ENCODE assay signal across 23 cellular contexts in genomic region chr19:5287066-5287465, GRCh38. TPM values are rescaled to one million over a fixed set of nuclear protein-coding genes. Genes with fewer than 3 reads are reported as not detected.
DNase-seq lines count a peak whose midpoint lies in the region; ATAC-seq and TF ChIP-seq lines count a peak whose summit lies in the region.
"Had no signal": no experiment of that assay in that cellular context is flagged by ENCODE, and none has a peak within 500 bp of the region (broad histone marks: within the 10 kb centered on the region; RNA-seq: fewer than 3 reads in every experiment).

No MANE protein-coding gene starts in this region.

- H3K27me3 ChIP-seq in PC-9 (ENCODE audit: insufficient read depth, low read depth) (no peaks in the 10 kb centered on the region), esophagus muscularis mucosa (no peaks in the 10 kb centered on the region), tibial nerve (no peaks in the 10 kb centered on the region), prostate gland (replicated peaks; ENCODE audit: insufficient read depth) (no peaks in the 10 kb centered on the region)
- H3K27me3 ChIP-seq: adrenal gland, gastrocnemius medialis, right atrium auricular region had no signal

- TF ChIP-seq EP300 in esophagus muscularis mucosa (IDR thresholded peaks at IDR 0.05) (no peak), tibial nerve (IDR thresholded peaks at IDR 0.05) (no peak)

- H3K27ac ChIP-seq in PC-9, result no peak overlapping the region
- H3K27ac ChIP-seq in esophagus muscularis mucosa (replicated peaks in 1 of 4), result peak overlapping the region in 3 of 4 donors; percentile 19 to 51 (median 44)
- peak overlapping the region; percentile 20 to 96 (median 75) for H3K27ac ChIP-seq in tibial nerve
- H3K27ac ChIP-seq in prostate gland, result no peak overlapping the region

- H3K4me2 ChIP-seq in PC-9, result peak overlapping the region; percentile 28; the same call in 1 of the 2 replicates

- peaks cover 11% of the 10 kb centered on the region for H3K27me3 Mint-ChIP-seq in activated CD8-positive, alpha-beta T cell treated with anti-CD3 and anti-CD28 coated beads for 36 hours
- peaks cover 7% of the 10 kb centered on the region for H3K27me3 Mint-ChIP-seq in activated CD8-positive, alpha-beta T cell treated with anti-CD3 and anti-CD28 coated beads, Interleukin-2, amount 10 ng/mL, durations not matched to agents 7 days and 5 days (ENCODE audit: low read depth)
- peaks cover 11 to 44% of the 10 kb centered on the region in 2 donors for H3K27me3 Mint-ChIP-seq in T-cell

- H3K4me3 Mint-ChIP-seq in activated CD8-positive, alpha-beta T cell treated with anti-CD3 and anti-CD28 coated beads for 36 hours, result no peak overlapping the region
- no peak overlapping the region for H3K4me3 Mint-ChIP-seq in activated CD8-positive, alpha-beta T cell treated with anti-CD3 and anti-CD28 coated beads, Interleukin-2, amount 10 ng/mL, durations not matched to agents 7 days and 5 days
- H3K4me3 Mint-ChIP-seq in T-cell, result no peak overlapping the region
- H3K4me3 Mint-ChIP-seq: CD8-positive, alpha-beta T cell; central memory CD8-positive, alpha-beta T cell had no signal

- H3K36me3 Mint-ChIP-seq in activated CD8-positive, alpha-beta T cell treated with anti-CD3 and anti-CD28 coated beads for 36 hours (ENCODE audit: low read depth), result peaks cover 2% of the 10 kb centered on the region
- no peaks in the 10 kb centered on the region for H3K36me3 Mint-ChIP-seq in activated CD8-positive, alpha-beta T cell treated with anti-CD3 and anti-CD28 coated beads, Interleukin-2, amount 10 ng/mL, durations not matched to agents 7 days and 5 days (ENCODE audit: low read depth)
- no peaks in the 10 kb centered on the region for H3K36me3 Mint-ChIP-seq in T-cell
- H3K36me3 Mint-ChIP-seq: CD8-positive, alpha-beta T cell had no signal

- H3K9me2 ChIP-seq in PC-9 (ENCODE audit: insufficient read depth), result no peaks in the 10 kb centered on the region

- no peak overlapping the region for H3K27ac Mint-ChIP-seq in activated CD8-positive, alpha-beta T cell treated with anti-CD3 and anti-CD28 coated beads for 36 hours
- no peak overlapping the region for H3K27ac Mint-ChIP-seq in activated CD8-positive, alpha-beta T cell treated with anti-CD3 and anti-CD28 coated beads, Interleukin-2, amount 10 ng/mL, durations not matched to agents 7 days and 5 days
- no peak overlapping the region for H3K27ac Mint-ChIP-seq in T-cell
- H3K27ac Mint-ChIP-seq: CD8-positive, alpha-beta T cell; nephron had no signal

- H3K4me3 ChIP-seq in PC-9 (no peak overlapping the region), esophagus muscularis mucosa (no peak overlapping the region), tibial nerve (peak overlapping the region in 1 of 4 donors; percentile 15), prostate gland (no peak overlapping the region)
- H3K4me3 ChIP-seq: adrenal gland, gastrocnemius medialis, lung, right atrium auricular region, transverse colon had no signal

- H3K4me1 Mint-ChIP-seq in activated CD8-positive, alpha-beta T cell treated with anti-CD3 and anti-CD28 coated beads for 36 hours (ENCODE audit: low read depth), result peaks cover 9% of the 10 kb centered on the region
- no peaks in the 10 kb centered on the region for H3K4me1 Mint-ChIP-seq in activated CD8-positive, alpha-beta T cell treated with anti-CD3 and anti-CD28 coated beads, Interleukin-2, amount 10 ng/mL, durations not matched to agents 7 days and 5 days (ENCODE audit: low read depth)
- peaks cover 10 to 13% (median 11%) of the 10 kb centered on the region in 3 donors for H3K4me1 Mint-ChIP-seq in T-cell

- no peak for DNase-seq in activated CD8-positive, alpha-beta T cell treated with anti-CD3 and anti-CD28 coated beads for 36 hours
- no peak for DNase-seq in activated CD8-positive, alpha-beta T cell treated with anti-CD3 and anti-CD28 coated beads, Interleukin-2, amount 10 ng/mL, durations not matched to agents 7 days and 5 days
- no peak for DNase-seq in PC-9
- no peak for DNase-seq in esophagus muscularis mucosa (ENCODE audit: extremely low spot score)
- DNase-seq in tibial nerve (ENCODE audit: low spot score in 2 of 2), result no peak
- no peak for DNase-seq in T-cell
- DNase-seq in prostate gland (ENCODE audit: low spot score), result no peak
- DNase-seq in C1 segment of cervical spinal cord (lab: John Stamatoyannopoulos, UW), result no peak
- DNase-seq: 8988T; activated CD4-positive, alpha-beta T cell treated with anti-CD3 and anti-CD28 coated beads, Interleukin-2, amount 50 U/mL, for 4 hours; adrenal gland; CD8-positive, alpha-beta T cell; EL; gastrocnemius medialis; NCI-H1436; NCI-H2227 treated with DMSO at 0.1 percent for 48 hours; SIG-M5; T1000 had no signal

- CTCF ChIA-PET in activated CD8-positive, alpha-beta T cell treated with anti-CD3 and anti-CD28 coated beads for 36 hours (lab: Charles Lee), result no interaction called here
- CTCF ChIA-PET in activated CD8-positive, alpha-beta T cell treated with anti-CD3 and anti-CD28 coated beads, Interleukin-2, amount 10 ng/mL, durations not matched to agents 7 days and 5 days (lab: Charles Lee), result no interaction called here
- CTCF ChIA-PET in PC-9 (lab: Charles Lee) (no interaction called here), T-cell (lab: Charles Lee) (no interaction called here)

- H4K20me1 ChIP-seq in PC-9 (ENCODE audit: insufficient read depth), result no peaks in the 10 kb centered on the region; the same call in 1 of the 2 replicates

- H3K79me2 ChIP-seq in PC-9 (ENCODE audit: low read depth), result peaks cover 2% of the 10 kb centered on the region; the same call in 1 of the 2 replicates

- no TSS peak for BruUV-seq in PC-9 (replicated peaks; lab: Mats Ljungman, UMichigan)

- intact Hi-C loops in activated CD8-positive, alpha-beta T cell treated with anti-CD3 and anti-CD28 coated beads for 36 hours (cut with micrococcal nuclease), result no loop called here
- intact Hi-C loops in PC-9 (cut with micrococcal nuclease; ENCODE audit: unreplicated experiment), result loop anchor here (10.0 kb wide), 1 partner anchor 288 kb away; no protein-coding TSS in a partner anchor
- intact Hi-C loops in esophagus muscularis mucosa (cut with DNase I), result no loop called here
- intact Hi-C loops in prostate gland (cut with DNase I), result no loop called here

- WGBS in esophagus muscularis mucosa, result 92% methylated on average over 5 of the region's 5 CpGs
- WGBS in tibial nerve, 2 donors, result 51 to 53% methylated on average over 5 of the region's 5 CpGs
- 81% methylated on average over 5 of the region's 5 CpGs for WGBS in prostate gland

- POLR2A ChIA-PET in activated CD8-positive, alpha-beta T cell treated with anti-CD3 and anti-CD28 coated beads for 36 hours (lab: Charles Lee), result no interaction called here
- POLR2A ChIA-PET in activated CD8-positive, alpha-beta T cell treated with anti-CD3 and anti-CD28 coated beads, Interleukin-2, amount 10 ng/mL, durations not matched to agents 7 days and 5 days (lab: Charles Lee), result interaction anchor here (0.6 kb wide), 1 partner anchor 42 kb away, joined by 4 read pairs; no protein-coding TSS in a partner anchor
- POLR2A ChIA-PET in PC-9 (lab: Charles Lee; ENCODE audit: unreplicated experiment), result no interaction called here
- POLR2A ChIA-PET in T-cell (lab: Charles Lee), result no interaction called here

- H3K36me3 ChIP-seq in PC-9 (ENCODE audit: low read depth), result no peaks in the 10 kb centered on the region
- peaks cover 9 to 27% (median 21%) of the 10 kb centered on the region in 4 donors for H3K36me3 ChIP-seq in esophagus muscularis mucosa
- H3K36me3 ChIP-seq in tibial nerve, result peaks cover 0 to 21% (median 5%) of the 10 kb centered on the region in 3 donors
- peaks cover 0 to 3% of the 10 kb centered on the region in 2 donors for H3K36me3 ChIP-seq in prostate gland
- H3K36me3 ChIP-seq: transverse colon had no signal

- peak; percentile 27 for ATAC-seq in activated CD8-positive, alpha-beta T cell treated with anti-CD3 and anti-CD28 coated beads for 36 hours
- no peak for ATAC-seq in activated CD8-positive, alpha-beta T cell treated with anti-CD3 and anti-CD28 coated beads, Interleukin-2, amount 10 ng/mL, durations not matched to agents 7 days and 5 days
- ATAC-seq in T-cell (replicated peaks in 1 of 4), result no peak
- ATAC-seq: CD8-positive, alpha-beta T cell; gastrocnemius medialis had no signal

- TF ChIP-seq POLR2A in esophagus muscularis mucosa (IDR thresholded peaks at IDR 0.05; ENCODE audit: low read depth), result no peak
- TF ChIP-seq POLR2A in tibial nerve (IDR thresholded peaks at IDR 0.05), result no peak
- TF ChIP-seq POLR2A in prostate gland (IDR thresholded peaks at IDR 0.05), result no peak

- no peak for TF ChIP-seq CTCF in activated CD8-positive, alpha-beta T cell treated with anti-CD3 and anti-CD28 coated beads for 36 hours (IDR thresholded peaks at IDR 0.05)
- no peak for TF ChIP-seq CTCF in PC-9 (conservative IDR thresholded peaks at IDR 0.05)
- no peak for TF ChIP-seq CTCF in esophagus muscularis mucosa (IDR thresholded peaks at IDR 0.05)
- no peak for TF ChIP-seq CTCF in tibial nerve (IDR thresholded peaks at IDR 0.05)
- TF ChIP-seq CTCF in prostate gland (IDR thresholded peaks at IDR 0.05), result no peak

- H3F3A ChIP-seq in PC-9 (ENCODE audit: insufficient read depth, low read depth), result no peaks in the 10 kb centered on the region

- H3K4me1 ChIP-seq in PC-9 (replicated peaks; ENCODE audit: insufficient read depth) (0 out of 2 replicates have a peak, but pooled peaks cover 7% of the 10 kb centered on the region), esophagus muscularis mucosa (peaks cover 8 to 77% (median 68%) of the 10 kb centered on the region in 4 donors), tibial nerve (peaks cover 3 to 82% (median 38%) of the 10 kb centered on the region in 4 donors), prostate gland (replicated peaks) (peaks cover 9% of the 10 kb centered on the region)

- no peaks in the 10 kb centered on the region for H3K9me3 ChIP-seq in PC-9 (ENCODE audit: insufficient read depth, low read depth)
- no peaks in the 10 kb centered on the region for H3K9me3 ChIP-seq in esophagus muscularis mucosa
- no peaks in the 10 kb centered on the region for H3K9me3 ChIP-seq in tibial nerve
- no peaks in the 10 kb centered on the region for H3K9me3 ChIP-seq in prostate gland
- H3K9me3 ChIP-seq: adrenal gland, gastrocnemius medialis, right atrium auricular region, transverse colon had no signal

- no peak overlapping the region for H2AFZ ChIP-seq in PC-9

- no peaks in the 10 kb centered on the region for H3K9me3 Mint-ChIP-seq in activated CD8-positive, alpha-beta T cell treated with anti-CD3 and anti-CD28 coated beads for 36 hours
- H3K9me3 Mint-ChIP-seq in activated CD8-positive, alpha-beta T cell treated with anti-CD3 and anti-CD28 coated beads, Interleukin-2, amount 10 ng/mL, durations not matched to agents 7 days and 5 days (ENCODE audit: insufficient read depth), result no peaks in the 10 kb centered on the region
- H3K9me3 Mint-ChIP-seq in T-cell, result peaks cover 0 to 5% (median 0%) of the 10 kb centered on the region in 3 donors
- H3K9me3 Mint-ChIP-seq: CD8-positive, alpha-beta T cell; central memory CD8-positive, alpha-beta T cell; nephron had no signal

RNA-seq across cellular contexts. Expression of gene PTPRS, which starts 53.5 kb away (rescaled TPM):
- total RNA-seq in activated CD8-positive, alpha-beta T cell treated with anti-CD3 and anti-CD28 coated beads for 36 hours, result 1 to 10 TPM; 2.6 to 2.8 TPM
- total RNA-seq in activated CD8-positive, alpha-beta T cell treated with anti-CD3 and anti-CD28 coated beads, Interleukin-2, amount 10 ng/mL, durations not matched to agents 7 days and 5 days, result under 1 TPM in 1 of 2 experiments, not detected in 1; 0.05 TPM
- total RNA-seq in PC-9 (2021) (131 and 183 TPM in 2 replicates), esophagus muscularis mucosa (100 to 1,000 TPM; 140 to 311 (median 224) TPM), tibial nerve (100 to 1,000 TPM; 446 to 795 (median 529) TPM), T-cell (1 to 10 TPM; 2.9 to 5.6 (median 4.1) TPM), prostate gland (100 to 1,000 TPM; 221 to 379 TPM)

Comparison
In these comparisons a context has a peak if more than half of its experiments do, and no peak if none do; other contexts are left out.
1. H3K27ac ChIP-seq: peak in esophagus muscularis mucosa (3 of 4) and tibial nerve (4 of 4); none in PC-9 (single experiment) and prostate gland (0 of 2).
2. RNA of gene PTPRS, which starts 53.5 kb away (total RNA-seq): 446 to 795 TPM in tibial nerve, 221 to 379 TPM in prostate gland, 140 to 311 TPM in esophagus muscularis mucosa and 131 to 183 TPM in PC-9; 2.9 to 5.6 TPM in T-cell, 2.6 to 2.8 TPM in activated CD8-positive, alpha-beta T cell treated with anti-CD3 and anti-CD28 coated beads for 36 hours and 0.05 TPM in activated CD8-positive, alpha-beta T cell treated with anti-CD3 and anti-CD28 coated beads, Interleukin-2, amount 10 ng/mL, durations not matched to agents 7 days and 5 days; every median in the first group is over 10 times any median in the second.